ENCODE assay signal across 27 cellular contexts in the genomic region with DNA sequence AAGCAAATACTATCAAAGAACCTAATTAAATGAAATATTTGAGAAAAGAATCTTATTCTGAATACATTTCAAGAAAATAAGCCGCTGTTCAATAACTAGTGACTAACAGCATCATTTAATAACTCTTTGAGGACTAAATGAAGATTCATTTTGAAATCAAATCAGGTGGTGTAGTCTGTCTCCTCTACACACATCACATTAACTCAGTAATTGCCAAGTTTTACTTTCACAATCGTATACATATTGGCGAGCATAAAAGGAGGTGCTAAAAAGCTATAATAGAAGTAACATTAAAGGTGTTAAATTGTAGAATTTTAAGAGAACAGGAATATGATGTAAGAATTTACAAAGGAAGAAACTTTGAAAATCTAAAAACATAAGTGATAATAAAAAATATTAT.
"Had no signal": no experiment of that assay in that cellular context is flagged by ENCODE, and none has a peak within 500 bp of the region (broad histone marks: within the 10 kb centered on the region; RNA-seq: fewer than 3 reads in every experiment).

No MANE protein-coding gene starts in this region.

- FAIRE-seq: astrocyte, bronchial epithelial cell, frontal cortex had no signal

- ATAC-seq: activated CD4-positive, alpha-beta T cell treated with anti-CD3 and anti-CD28 coated beads for 36 hours; activated T-cell treated with anti-CD3 and anti-CD28 coated beads, Interleukin-2, amount 50 U/mL, for 72 hours; esophagus mucosa; heart left ventricle had no signal

- H3K27me3 ChIP-seq: brain microvascular endothelial cell, dorsolateral prefrontal cortex, heart left ventricle had no signal

- H3K27ac ChIP-seq: brain microvascular endothelial cell, coronary artery, dorsolateral prefrontal cortex, heart left ventricle had no signal

- H3K4me3 ChIP-seq: coronary artery, dorsolateral prefrontal cortex, heart left ventricle had no signal

- H3K36me3 ChIP-seq: brain microvascular endothelial cell, heart left ventricle had no signal

- H3K4me1 ChIP-seq: heart left ventricle had no signal

- DNase-seq: activated CD4-positive, alpha-beta memory T cell treated with anti-CD3 and anti-CD28 coated beads, Interleukin-2, amount 10 ng/mL, durations not matched to agents 7 days and 5 days; activated CD4-positive, alpha-beta T cell treated with anti-CD3 and anti-CD28 coated beads for 36 hours; activated CD4-positive, alpha-beta T cell treated with anti-CD3 and anti-CD28 coated beads, Interleukin-2, amount 10 ng/mL, durations not matched to agents 24 days and 14 days; activated CD4-positive, alpha-beta T cell treated with anti-CD3 and anti-CD28 coated beads, Interleukin-2, amount 50 U/mL, for 4 hours; activated CD4-positive, CD25-positive, alpha-beta regulatory T cell; activated CD4-positive, CD25-positive, alpha-beta regulatory T cell treated with anti-CD3 and anti-CD28 coated beads, Interleukin-2, amount 50 U/mL, for 72 hours; activated CD8-positive, alpha-beta memory T cell treated with anti-CD3 and anti-CD28 coated beads, Interleukin-2, amount 50 U/mL, for 48 hours; activated gamma-delta T cell treated with Interleukin-2 at 50 U/mL for 16 hours; activated naive CD4-positive, alpha-beta T cell treated with anti-CD3 and anti-CD28 coated beads, Interleukin-2, amount 50 U/mL, for 16 hours; activated naive CD4-positive, alpha-beta T cell treated with Interleukin-2 at 50 U/mL for 16 hours; activated T-cell treated with anti-CD3 and anti-CD28 coated beads for 4 hours; activated T-cell treated with anti-CD3 and anti-CD28 coated beads, Interleukin-2, amount 50 U/mL, for 24 hours; activated T-cell treated with anti-CD3 and anti-CD28 coated beads, Interleukin-2, amount 50 U/mL, for 72 hours; amniotic stem cell; anterior cingulate cortex; brain microvascular endothelial cell; dorsolateral prefrontal cortex; effector memory CD4-positive, alpha-beta T cell; endodermal cell; foreskin fibroblast; heart left ventricle; T-helper 2 cell had no signal
